21 cellular contexts compared by ENCODE assay signal in the genomic region with DNA sequence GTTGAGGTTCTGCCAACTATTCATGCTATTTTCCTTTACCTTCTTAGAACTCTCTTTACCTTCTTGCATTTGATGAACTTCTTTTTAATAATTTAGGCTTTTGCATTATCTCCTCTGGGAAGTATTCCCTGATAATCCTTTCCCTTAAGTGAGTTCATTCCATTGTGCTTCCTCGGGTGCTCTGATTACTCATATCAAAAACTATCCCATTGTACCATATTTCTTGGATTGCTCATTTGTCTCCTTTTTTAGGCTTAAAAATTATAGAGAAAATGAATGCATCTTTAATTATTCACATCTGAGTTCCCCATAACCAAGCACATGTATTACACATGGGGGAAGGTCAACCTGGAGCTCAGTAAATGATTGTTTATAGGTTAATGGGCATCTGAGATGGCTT. TPM values are rescaled to one million over a fixed set of nuclear protein-coding genes. Genes with fewer than 3 reads are reported as not detected.
DNase-seq lines count a peak whose midpoint lies in the region; ATAC-seq, FAIRE-seq and TF ChIP-seq lines count a peak whose summit lies in the region.
"Had no signal": no experiment of that assay in that cellular context is flagged by ENCODE, and none has a peak within 500 bp of the region (broad histone marks: within the 10 kb centered on the region; RNA-seq: fewer than 3 reads in every experiment).

No MANE protein-coding gene starts in this region.

- H3K4me3 ChIP-seq in brain microvascular endothelial cell (ENCODE audit: low read depth, low read length), result no peak overlapping the region
- no peak overlapping the region for H3K4me3 ChIP-seq in small intestine (ENCODE audit: low read depth in 1 of 2, low read length in 2 of 2)
- H3K4me3 ChIP-seq: esophagus muscularis mucosa, GM23338, vagina had no signal

- no peak for ATAC-seq in GM18873 (IDR thresholded peaks at IDR 0.05; ENCODE audit: low FRiP score, unreplicated experiment)
- ATAC-seq: GM23338; HepG2; naive thymus-derived CD8-positive, alpha-beta T cell; Right ventricle myocardium inferior; T-helper 17 cell had no signal

- FAIRE-seq in small intestine (lab: Jason Lieb, UNC), result no peak
- FAIRE-seq: HepG2 had no signal

- no peaks in the 10 kb centered on the region for H3K9me3 ChIP-seq in small intestine (ENCODE audit: control insufficient read depth, low read depth)
- H3K9me3 ChIP-seq: esophagus muscularis mucosa, vagina had no signal

- DNase-seq in AG08395 (ENCODE audit: low spot score), result peak; percentile 76
- peak; percentile 72 for DNase-seq in HT1080 (ENCODE audit: low read depth)
- peak; percentile 37 for DNase-seq in brain microvascular endothelial cell
- peak; percentile 75 for DNase-seq in iris pigment epithelial cell (ENCODE audit: low read depth)
- no peak for DNase-seq in NK-92 treated with Interleukin-12 subunit alpha and Interleukin-12 subunit beta, amount 100 ng/mL, for 24 hours (lab: John Stamatoyannopoulos, UW)
- DNase-seq in small intestine, result no peak
- DNase-seq in AML-193 (lab: John Stamatoyannopoulos, UW), result no peak
- DNase-seq: activated CD4-positive, CD25-positive, alpha-beta regulatory T cell; activated effector memory CD4-positive, alpha-beta T cell treated with anti-CD3 and anti-CD28 coated beads, Interleukin-2, amount 50 U/mL, for 16 hours; anterior cingulate cortex; dermis blood vessel endothelial cell; DMS 273 treated with DMSO at 0.1 percent for 48 hours; naive thymus-derived CD8-positive, alpha-beta T cell; T-helper 17 cell had no signal

- H3K4me1 ChIP-seq in small intestine (ENCODE audit: control insufficient read depth in 2 of 2, insufficient read depth in 1 of 2, low read depth in 1 of 2, low read length in 1 of 2), result no peaks in the 10 kb centered on the region
- H3K4me1 ChIP-seq: vagina had no signal

- no peaks in the 10 kb centered on the region for H3K36me3 ChIP-seq in brain microvascular endothelial cell (replicated peaks)
- no peaks in the 10 kb centered on the region for H3K36me3 ChIP-seq in small intestine (ENCODE audit: control insufficient read depth in 2 of 2, insufficient read depth in 2 of 2, low read length in 2 of 2)
- H3K36me3 ChIP-seq: esophagus muscularis mucosa, vagina had no signal

- H3K27ac ChIP-seq in brain microvascular endothelial cell (peak overlapping the region; percentile 54), small intestine (ENCODE audit: low read depth in 1 of 2, low read length in 1 of 2) (no peak overlapping the region)
- H3K27ac ChIP-seq: esophagus muscularis mucosa, vagina had no signal

- TF ChIP-seq CTCF in brain microvascular endothelial cell (IDR thresholded peaks at IDR 0.05; ENCODE audit: low read depth, low read length, missing control alignments), result no peak

- no peaks in the 10 kb centered on the region for H3K27me3 ChIP-seq in brain microvascular endothelial cell (replicated peaks)
- H3K27me3 ChIP-seq in small intestine (ENCODE audit: control insufficient read depth in 2 of 2, insufficient read depth in 2 of 2, low read length in 2 of 2), result no peaks in the 10 kb centered on the region
- H3K27me3 ChIP-seq: esophagus muscularis mucosa, vagina had no signal

- WGBS in small intestine, 3 donors, result 85 to 94% (median 89%) methylated on average over 1 of the region's 1 CpG

- in situ Hi-C loops in brain microvascular endothelial cell (cut with HindIII; ENCODE audit: low pct_ligation_motif_present, low sequenced_read_pairs), result no loop called here

RNA-seq across cellular contexts. Expression of gene CALHM4, which starts 2.5 kb away (rescaled TPM):
- total RNA-seq in HT1080 (2014; rRNA removed; shearing (Covaris generic)), result 0.07 TPM in 1 of 2 replicates, not detected in the other
- 0.17 TPM in 1 of 2 replicates, not detected in the other for polyA plus RNA-seq in HT1080 (2015; cell fraction: cytosol; rRNA removed)
- polyA plus RNA-seq in HT1080 (2015; cell fraction: nucleus; rRNA removed), result not detected in 2 replicates
- polyA plus RNA-seq in small intestine, result not detected
- total RNA-seq: dermis blood vessel endothelial cell; esophagus muscularis mucosa; GM23338; HepG2; liver; naive thymus-derived CD8-positive, alpha-beta T cell; Right ventricle myocardium inferior; T-helper 17 cell; vagina had no signal
- polyA plus RNA-seq: GM23338; HepG2; liver; naive thymus-derived CD8-positive, alpha-beta T cell had no signal

RNA-seq across cellular contexts. Expression of gene TRAPPC3L, which starts 10.6 kb away (rescaled TPM):
- total RNA-seq in HT1080 (2014; rRNA removed; shearing (Covaris generic)), result 0.06 TPM in 1 of 2 replicates, not detected in the other
- 0.05 and 0.20 TPM in 2 replicates for polyA plus RNA-seq in HT1080 (2015; cell fraction: cytosol; rRNA removed)
- not detected in 2 replicates for polyA plus RNA-seq in HT1080 (2015; cell fraction: nucleus; rRNA removed)
- polyA plus RNA-seq in small intestine, result under 1 TPM in 1 of 3 donors, not detected in 2; 0.12 TPM
- total RNA-seq: GM23338; HepG2; naive thymus-derived CD8-positive, alpha-beta T cell; Right ventricle myocardium inferior; vagina had no signal
- polyA plus RNA-seq: GM23338; HepG2; naive thymus-derived CD8-positive, alpha-beta T cell had no signal

RNA-seq across cellular contexts. Expression of gene RWDD1, which starts 15.2 kb away (rescaled TPM):
- total RNA-seq in HT1080 (2014; rRNA removed; shearing (Covaris generic)), result 50.5 and 51.4 TPM in 2 replicates
- polyA plus RNA-seq in HT1080 (2015; cell fraction: cytosol; rRNA removed), result 43.2 and 44.9 TPM in 2 replicates
- polyA plus RNA-seq in HT1080 (2015; cell fraction: nucleus; rRNA removed), result 4.8 and 8.4 TPM in 2 replicates
- 10 to 100 TPM; 37.3 to 60.2 (median 51.9) TPM for polyA plus RNA-seq in small intestine

RNA-seq across cellular contexts. Expression of gene CALHM5, which starts 44.6 kb away (rescaled TPM):
- total RNA-seq in HT1080 (2014; rRNA removed; shearing (Covaris generic)), result 1.0 and 1.3 TPM in 2 replicates
- 0.78 and 0.95 TPM in 2 replicates for polyA plus RNA-seq in HT1080 (2015; cell fraction: cytosol; rRNA removed)
- 1.4 and 1.7 TPM in 2 replicates for polyA plus RNA-seq in HT1080 (2015; cell fraction: nucleus; rRNA removed)
- under 1 TPM; under 0.01 to 0.66 (median under 0.01) TPM for polyA plus RNA-seq in small intestine
- total RNA-seq: HepG2; naive thymus-derived CD8-positive, alpha-beta T cell had no signal
- polyA plus RNA-seq: HepG2; naive thymus-derived CD8-positive, alpha-beta T cell had no signal

Comparison
In these comparisons a context has a peak if more than half of its experiments do, and no peak if none do; other contexts are left out.
1. DNase-seq: peak in AG08395 (single experiment), HT1080 (single experiment), brain microvascular endothelial cell (single experiment) and iris pigment epithelial cell (single experiment); none in NK-92 treated with Interleukin-12 subunit alpha and Interleukin-12 subunit beta, amount 100 ng/mL, for 24 hours (single experiment), small intestine (single experiment) and AML-193 (0 of 2).